In the genomic region with DNA sequence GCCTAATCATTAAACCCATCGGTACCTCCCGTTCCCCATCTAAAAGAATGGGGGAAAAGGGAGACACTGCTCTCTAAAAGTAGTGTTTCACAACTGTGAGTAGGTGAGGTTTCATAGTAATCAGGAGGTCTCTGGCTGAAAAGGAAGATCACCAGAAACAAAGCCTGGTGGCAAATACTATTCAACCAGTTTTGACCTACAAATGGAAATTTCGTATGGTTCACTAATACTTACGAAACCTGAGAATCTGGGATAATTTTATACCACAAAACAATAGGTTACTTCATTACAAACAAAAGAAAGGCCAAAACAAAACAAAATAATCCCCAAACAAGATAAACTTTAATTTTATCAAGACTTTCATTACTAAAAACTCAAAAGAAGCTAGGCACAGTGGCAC, we compare ENCODE assay signal across 1 cellular context.
TF ChIP-seq lines count a peak whose summit lies in the region.

No MANE protein-coding gene starts in this region.

TF ChIP-seq in GM23338, 12 proteins besides CTCF, POLR2A, EP300 and RAD21 (continued from another document):
- TF ChIP-seq, protein P1, sequence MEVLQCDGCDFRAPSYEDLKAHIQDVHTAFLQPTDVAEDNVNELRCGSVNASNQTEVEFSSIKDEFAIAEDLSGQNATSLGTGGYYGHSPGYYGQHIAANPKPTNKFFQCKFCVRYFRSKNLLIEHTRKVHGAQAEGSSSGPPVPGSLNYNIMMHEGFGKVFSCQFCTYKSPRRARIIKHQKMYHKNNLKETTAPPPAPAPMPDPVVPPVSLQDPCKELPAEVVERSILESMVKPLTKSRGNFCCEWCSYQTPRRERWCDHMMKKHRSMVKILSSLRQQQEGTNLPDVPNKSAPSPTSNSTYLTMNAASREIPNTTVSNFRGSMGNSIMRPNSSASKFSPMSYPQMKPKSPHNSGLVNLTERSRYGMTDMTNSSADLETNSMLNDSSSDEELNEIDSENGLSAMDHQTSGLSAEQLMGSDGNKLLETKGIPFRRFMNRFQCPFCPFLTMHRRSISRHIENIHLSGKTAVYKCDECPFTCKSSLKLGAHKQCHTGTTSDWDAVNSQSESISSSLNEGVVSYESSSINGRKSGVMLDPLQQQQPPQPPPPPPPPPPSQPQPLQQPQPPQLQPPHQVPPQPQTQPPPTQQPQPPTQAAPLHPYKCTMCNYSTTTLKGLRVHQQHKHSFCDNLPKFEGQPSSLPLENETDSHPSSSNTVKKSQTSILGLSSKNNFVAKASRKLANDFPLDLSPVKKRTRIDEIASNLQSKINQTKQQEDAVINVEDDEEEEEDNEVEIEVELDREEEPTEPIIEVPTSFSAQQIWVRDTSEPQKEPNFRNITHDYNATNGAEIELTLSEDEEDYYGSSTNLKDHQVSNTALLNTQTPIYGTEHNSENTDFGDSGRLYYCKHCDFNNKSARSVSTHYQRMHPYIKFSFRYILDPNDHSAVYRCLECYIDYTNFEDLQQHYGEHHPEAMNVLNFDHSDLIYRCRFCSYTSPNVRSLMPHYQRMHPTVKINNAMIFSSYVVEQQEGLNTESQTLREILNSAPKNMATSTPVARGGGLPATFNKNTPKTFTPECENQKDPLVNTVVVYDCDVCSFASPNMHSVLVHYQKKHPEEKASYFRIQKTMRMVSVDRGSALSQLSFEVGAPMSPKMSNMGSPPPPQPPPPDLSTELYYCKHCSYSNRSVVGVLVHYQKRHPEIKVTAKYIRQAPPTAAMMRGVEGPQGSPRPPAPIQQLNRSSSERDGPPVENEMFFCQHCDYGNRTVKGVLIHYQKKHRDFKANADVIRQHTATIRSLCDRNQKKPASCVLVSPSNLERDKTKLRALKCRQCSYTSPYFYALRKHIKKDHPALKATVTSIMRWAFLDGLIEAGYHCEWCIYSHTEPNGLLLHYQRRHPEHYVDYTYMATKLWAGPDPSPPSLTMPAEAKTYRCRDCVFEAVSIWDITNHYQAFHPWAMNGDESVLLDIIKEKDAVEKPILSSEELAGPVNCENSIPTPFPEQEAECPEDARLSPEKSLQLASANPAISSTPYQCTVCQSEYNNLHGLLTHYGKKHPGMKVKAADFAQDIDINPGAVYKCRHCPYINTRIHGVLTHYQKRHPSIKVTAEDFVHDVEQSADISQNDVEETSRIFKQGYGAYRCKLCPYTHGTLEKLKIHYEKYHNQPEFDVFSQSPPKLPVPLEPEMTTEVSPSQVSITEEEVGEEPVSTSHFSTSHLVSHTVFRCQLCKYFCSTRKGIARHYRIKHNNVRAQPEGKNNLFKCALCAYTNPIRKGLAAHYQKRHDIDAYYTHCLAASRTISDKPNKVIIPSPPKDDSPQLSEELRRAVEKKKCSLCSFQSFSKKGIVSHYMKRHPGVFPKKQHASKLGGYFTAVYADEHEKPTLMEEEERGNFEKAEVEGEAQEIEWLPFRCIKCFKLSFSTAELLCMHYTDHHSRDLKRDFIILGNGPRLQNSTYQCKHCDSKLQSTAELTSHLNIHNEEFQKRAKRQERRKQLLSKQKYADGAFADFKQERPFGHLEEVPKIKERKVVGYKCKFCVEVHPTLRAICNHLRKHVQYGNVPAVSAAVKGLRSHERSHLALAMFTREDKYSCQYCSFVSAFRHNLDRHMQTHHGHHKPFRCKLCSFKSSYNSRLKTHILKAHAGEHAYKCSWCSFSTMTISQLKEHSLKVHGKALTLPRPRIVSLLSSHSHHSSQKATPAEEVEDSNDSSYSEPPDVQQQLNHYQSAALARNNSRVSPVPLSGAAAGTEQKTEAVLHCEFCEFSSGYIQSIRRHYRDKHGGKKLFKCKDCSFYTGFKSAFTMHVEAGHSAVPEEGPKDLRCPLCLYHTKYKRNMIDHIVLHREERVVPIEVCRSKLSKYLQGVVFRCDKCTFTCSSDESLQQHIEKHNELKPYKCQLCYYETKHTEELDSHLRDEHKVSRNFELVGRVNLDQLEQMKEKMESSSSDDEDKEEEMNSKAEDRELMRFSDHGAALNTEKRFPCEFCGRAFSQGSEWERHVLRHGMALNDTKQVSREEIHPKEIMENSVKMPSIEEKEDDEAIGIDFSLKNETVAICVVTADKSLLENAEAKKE (CRISPR knock-in tag; IDR thresholded peaks at IDR 0.05), result no peak
- TF ChIP-seq ZNF331 (CRISPR knock-in tag; IDR thresholded peaks at IDR 0.05; ENCODE audit: low read depth) (no peak), EZH2phosphoT487 (IDR thresholded peaks at IDR 0.05; ENCODE audit: unreplicated experiment) (no peak), STAT1 (IDR thresholded peaks at IDR 0.05; ENCODE audit: unreplicated experiment) (no peak), POLR2AphosphoS5 (IDR thresholded peaks at IDR 0.05; ENCODE audit: low read depth) (no peak), JUNB (IDR thresholded peaks at IDR 0.05; ENCODE audit: unreplicated experiment) (no peak), EZH2 (IDR thresholded peaks at IDR 0.05; ENCODE audit: low read depth, unreplicated experiment) (no peak)
- TF ChIP-seq, protein P2, sequence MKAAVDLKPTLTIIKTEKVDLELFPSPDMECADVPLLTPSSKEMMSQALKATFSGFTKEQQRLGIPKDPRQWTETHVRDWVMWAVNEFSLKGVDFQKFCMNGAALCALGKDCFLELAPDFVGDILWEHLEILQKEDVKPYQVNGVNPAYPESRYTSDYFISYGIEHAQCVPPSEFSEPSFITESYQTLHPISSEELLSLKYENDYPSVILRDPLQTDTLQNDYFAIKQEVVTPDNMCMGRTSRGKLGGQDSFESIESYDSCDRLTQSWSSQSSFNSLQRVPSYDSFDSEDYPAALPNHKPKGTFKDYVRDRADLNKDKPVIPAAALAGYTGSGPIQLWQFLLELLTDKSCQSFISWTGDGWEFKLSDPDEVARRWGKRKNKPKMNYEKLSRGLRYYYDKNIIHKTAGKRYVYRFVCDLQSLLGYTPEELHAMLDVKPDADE (IDR thresholded peaks at IDR 0.05), result no peak
- TF ChIP-seq, protein P3, sequence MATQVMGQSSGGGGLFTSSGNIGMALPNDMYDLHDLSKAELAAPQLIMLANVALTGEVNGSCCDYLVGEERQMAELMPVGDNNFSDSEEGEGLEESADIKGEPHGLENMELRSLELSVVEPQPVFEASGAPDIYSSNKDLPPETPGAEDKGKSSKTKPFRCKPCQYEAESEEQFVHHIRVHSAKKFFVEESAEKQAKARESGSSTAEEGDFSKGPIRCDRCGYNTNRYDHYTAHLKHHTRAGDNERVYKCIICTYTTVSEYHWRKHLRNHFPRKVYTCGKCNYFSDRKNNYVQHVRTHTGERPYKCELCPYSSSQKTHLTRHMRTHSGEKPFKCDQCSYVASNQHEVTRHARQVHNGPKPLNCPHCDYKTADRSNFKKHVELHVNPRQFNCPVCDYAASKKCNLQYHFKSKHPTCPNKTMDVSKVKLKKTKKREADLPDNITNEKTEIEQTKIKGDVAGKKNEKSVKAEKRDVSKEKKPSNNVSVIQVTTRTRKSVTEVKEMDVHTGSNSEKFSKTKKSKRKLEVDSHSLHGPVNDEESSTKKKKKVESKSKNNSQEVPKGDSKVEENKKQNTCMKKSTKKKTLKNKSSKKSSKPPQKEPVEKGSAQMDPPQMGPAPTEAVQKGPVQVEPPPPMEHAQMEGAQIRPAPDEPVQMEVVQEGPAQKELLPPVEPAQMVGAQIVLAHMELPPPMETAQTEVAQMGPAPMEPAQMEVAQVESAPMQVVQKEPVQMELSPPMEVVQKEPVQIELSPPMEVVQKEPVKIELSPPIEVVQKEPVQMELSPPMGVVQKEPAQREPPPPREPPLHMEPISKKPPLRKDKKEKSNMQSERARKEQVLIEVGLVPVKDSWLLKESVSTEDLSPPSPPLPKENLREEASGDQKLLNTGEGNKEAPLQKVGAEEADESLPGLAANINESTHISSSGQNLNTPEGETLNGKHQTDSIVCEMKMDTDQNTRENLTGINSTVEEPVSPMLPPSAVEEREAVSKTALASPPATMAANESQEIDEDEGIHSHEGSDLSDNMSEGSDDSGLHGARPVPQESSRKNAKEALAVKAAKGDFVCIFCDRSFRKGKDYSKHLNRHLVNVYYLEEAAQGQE (IDR thresholded peaks at IDR 0.05; ENCODE audit: unreplicated experiment), result no peak
